In the genomic region with DNA sequence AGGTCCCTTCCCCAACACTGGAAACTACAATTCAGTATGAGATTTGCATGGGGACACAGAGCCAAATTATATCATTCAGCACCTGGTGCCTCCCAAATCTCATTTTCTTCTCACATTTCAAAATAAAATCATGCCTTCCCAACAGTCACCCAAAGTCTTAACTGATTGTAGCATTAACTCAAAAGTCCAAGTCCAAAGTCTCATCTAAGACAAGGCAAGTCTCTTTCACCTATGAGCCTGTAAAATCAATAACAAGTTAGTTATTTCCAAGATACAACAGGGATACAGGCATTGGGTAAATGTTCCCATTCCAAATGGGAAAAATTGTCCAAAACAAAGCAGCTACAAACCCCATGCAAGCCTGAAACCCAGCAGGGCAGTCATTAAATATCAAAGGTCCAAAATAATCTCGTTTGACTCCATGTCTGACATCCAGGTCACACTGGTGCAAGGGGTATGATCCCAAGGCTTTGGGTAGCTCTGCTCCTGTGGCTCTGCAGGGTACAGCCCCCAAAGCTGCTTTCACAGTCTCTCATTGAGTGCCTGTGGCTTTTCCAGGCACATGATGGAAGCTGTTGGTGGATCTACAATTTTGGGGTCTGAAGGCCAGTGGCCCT, we compare ENCODE assay signal across 11 cellular contexts.
"Had no signal": no experiment of that assay in that cellular context is flagged by ENCODE, and none has a peak within 500 bp of the region (broad histone marks: within the 10 kb centered on the region; RNA-seq: fewer than 3 reads in every experiment).

No MANE protein-coding gene starts in this region.

- H3K4me3 ChIP-seq: GM23248, GM23338, HAP-1 had no signal

- ATAC-seq: GM23338, HCT116 had no signal

- H3K4me2 ChIP-seq: GM23338 had no signal

- DNase-seq: GM23248, GOT3, H7, H9, HCEC 1CT, HFFc6 had no signal

- H3K27ac ChIP-seq: GM23248 had no signal

- H3K36me3 ChIP-seq: HAP-1 had no signal

- H2AFZ ChIP-seq: GM23248, GM23338 had no signal

- H3K4me1 ChIP-seq: HAP-1 had no signal

- H3K9me3 ChIP-seq: HAP-1 had no signal

- H3K9ac ChIP-seq: GM23248 had no signal

- FAIRE-seq: H1, H54 had no signal
